ENCODE assay signal across 8 cellular contexts in the genomic region with DNA sequence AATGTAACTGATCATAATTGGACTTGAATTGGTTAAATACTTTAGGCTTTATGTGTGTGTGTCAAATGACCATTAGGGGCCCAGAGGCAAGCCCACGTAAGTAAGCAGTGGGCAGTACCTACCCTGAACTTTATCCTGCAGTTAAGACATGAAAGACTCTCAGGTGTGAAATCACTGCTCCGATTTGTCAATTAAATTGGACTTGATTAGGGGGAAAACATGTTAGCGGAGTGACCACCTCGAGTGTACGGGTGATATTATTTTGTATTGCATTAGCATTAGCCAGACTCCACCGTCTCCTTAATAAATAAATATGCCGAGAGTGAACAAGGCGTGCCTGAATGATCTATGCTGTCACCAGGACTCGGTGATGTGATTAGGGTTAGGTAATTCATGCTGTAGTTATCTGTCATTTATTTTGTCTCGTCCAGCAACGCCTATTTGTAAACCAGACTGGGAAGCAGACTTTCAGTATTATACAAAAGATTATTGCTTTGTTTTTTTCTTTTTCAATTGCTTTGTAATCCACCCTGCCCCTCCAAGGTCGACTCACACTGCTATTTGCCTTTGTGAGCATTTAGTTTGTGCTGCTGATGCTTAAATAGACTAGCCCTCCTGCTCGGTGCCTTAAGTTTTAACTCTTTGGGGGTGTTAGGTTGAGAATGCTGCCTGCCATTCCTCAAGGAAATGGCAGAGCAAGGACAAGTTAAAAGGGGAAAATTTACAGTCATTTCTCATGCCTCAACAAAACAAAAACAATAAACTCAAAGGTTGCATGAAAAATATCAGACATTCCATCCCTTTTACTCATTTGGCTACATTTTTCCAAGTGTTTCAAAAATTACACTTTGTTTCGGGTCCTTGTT. TPM values are rescaled to one million over a fixed set of nuclear protein-coding genes. Genes with fewer than 3 reads are reported as not detected.
DNase-seq lines count a peak whose midpoint lies in the region; ATAC-seq, FAIRE-seq and TF ChIP-seq lines count a peak whose summit lies in the region.

No MANE protein-coding gene starts in this region.

- H3K27me3 Mint-ChIP-seq in astrocyte (ENCODE audit: low read depth, unreplicated experiment), result no peaks in the 10 kb centered on the region

- no peak overlapping the region for H2AFZ ChIP-seq in astrocyte (ENCODE audit: low read depth, low read length)

- no peaks in the 10 kb centered on the region for H3K9me3 Mint-ChIP-seq in astrocyte (ENCODE audit: unreplicated experiment)

- H3K4me1 ChIP-seq in cardiac muscle cell (ENCODE audit: low read depth) (peaks cover 22% of the 10 kb centered on the region), astrocyte (ENCODE audit: insufficient read depth, low read length) (peaks cover 17% of the 10 kb centered on the region), left lung (no peaks in the 10 kb centered on the region), uterus (peaks cover 0 to 9% of the 10 kb centered on the region in 2 donors)

- peak overlapping the region; percentile 92 for H3K4me3 Mint-ChIP-seq in astrocyte (ENCODE audit: unreplicated experiment)

- H3K4me3 ChIP-seq in cardiac muscle cell (peak overlapping the region; percentile 54), astrocyte (ENCODE audit: insufficient read depth, low read depth, low read length) (peak overlapping the region; percentile 92), left lung (peak overlapping the region; percentile 51 to 52), uterus (peak overlapping the region; percentile 44 to 56)

- no peak for TF ChIP-seq POLR2A in uterus (IDR thresholded peaks at IDR 0.05)

- peak overlapping the region; percentile 90 for H3K27ac Mint-ChIP-seq in astrocyte (ENCODE audit: unreplicated experiment)

- DNase-seq in cardiac muscle cell (ENCODE audit: low read depth in 1 of 2, low spot score in 1 of 2), result peak; percentile 34 to 71
- DNase-seq in Right ventricle myocardium inferior (ENCODE audit: missing footprints), result no peak
- peak; percentile 77 for DNase-seq in astrocyte (ENCODE audit: low read depth)
- no peak for DNase-seq in left lung
- DNase-seq in uterus, result no peak
- DNase-seq in NCI-H774 (lab: John Stamatoyannopoulos, UW), result no peak

- peak overlapping the region; percentile 95 for H3K9ac ChIP-seq in astrocyte (ENCODE audit: low read length)

- H3K4me2 ChIP-seq in astrocyte (ENCODE audit: low read length), result peak overlapping the region; percentile 97

- no peaks in the 10 kb centered on the region for H3K36me3 Mint-ChIP-seq in astrocyte (ENCODE audit: low read depth, unreplicated experiment)

- TF ChIP-seq CTCF in cardiac muscle cell (IDR thresholded peaks at IDR 0.05; ENCODE audit: low read depth, low read length) (no peak), astrocyte (IDR thresholded peaks at IDR 0.05; ENCODE audit: insufficient read depth, low read depth, low read length) (no peak), left lung (IDR thresholded peaks at IDR 0.05) (no peak), uterus (IDR thresholded peaks at IDR 0.05) (no peak)

- ATAC-seq in Right ventricle myocardium inferior (no peak), left lung (peak; percentile 27), HG02610 (IDR thresholded peaks at IDR 0.05; ENCODE audit: unreplicated experiment) (no peak), GM18858 (IDR thresholded peaks at IDR 0.05; ENCODE audit: unreplicated experiment) (no peak)

- H3K27me3 ChIP-seq in cardiac muscle cell, result no peaks in the 10 kb centered on the region
- no peaks in the 10 kb centered on the region for H3K27me3 ChIP-seq in astrocyte (ENCODE audit: insufficient read depth, low read length)
- H3K27me3 ChIP-seq in left lung, result no peaks in the 10 kb centered on the region
- H3K27me3 ChIP-seq in uterus, result no peaks in the 10 kb centered on the region

- peaks cover 75% of the 10 kb centered on the region for H3K79me2 ChIP-seq in astrocyte (ENCODE audit: insufficient read depth, low read length)

- H3K9me3 ChIP-seq in cardiac muscle cell (ENCODE audit: low read depth) (no peaks in the 10 kb centered on the region), astrocyte (ENCODE audit: insufficient read depth, low read depth, low read length) (no peaks in the 10 kb centered on the region), left lung (no peaks in the 10 kb centered on the region), uterus (no peaks in the 10 kb centered on the region)

- peak; percentile 13 for FAIRE-seq in astrocyte (lab: Jason Lieb, UNC)

- peaks cover 23% of the 10 kb centered on the region for H3K4me1 Mint-ChIP-seq in astrocyte (ENCODE audit: low read depth, unreplicated experiment)

- H3K36me3 ChIP-seq in cardiac muscle cell (no peaks in the 10 kb centered on the region), astrocyte (ENCODE audit: insufficient read depth, low read length) (no peaks in the 10 kb centered on the region), left lung (no peaks in the 10 kb centered on the region), uterus (no peaks in the 10 kb centered on the region)

- peak overlapping the region; percentile 95 for H3K27ac ChIP-seq in cardiac muscle cell
- H3K27ac ChIP-seq in astrocyte (ENCODE audit: low read depth, low read length), result peak overlapping the region; percentile 89
- peak overlapping the region; percentile 76 to 87 for H3K27ac ChIP-seq in left lung
- H3K27ac ChIP-seq in uterus, result peak overlapping the region; percentile 89 to 92

- intact Hi-C loops in Right ventricle myocardium inferior (cut with DNase I), result loop anchor here (5.0 kb wide), 5 partner anchors 50 to 410 kb away; no protein-coding TSS in a partner anchor
- intact Hi-C loops in left lung (cut with DNase I), result no loop called here
- intact Hi-C loops in uterus (cut with DNase I; ENCODE audit: low total_unique reads), result no loop called here

- no peaks in the 10 kb centered on the region for H4K20me1 ChIP-seq in astrocyte (ENCODE audit: insufficient read depth, low read length)

RNA-seq across cellular contexts. Expression of gene RBMS3, which starts 1.8 kb away (rescaled TPM):
- total RNA-seq in cardiac muscle cell (17.5 and 20.8 TPM in 2 replicates), Right ventricle myocardium inferior (32.7 TPM), astrocyte (32.3 and 33.0 TPM in 2 replicates), left lung (10 to 100 TPM; 45.1 to 51.6 TPM), uterus (100 to 1,000 TPM in 1 of 4 donors, 10 to 100 TPM in 3; 45.9 to 113 (median 75.4) TPM)
- 20.8 and 33.4 TPM in 2 replicates for polyA plus RNA-seq in cardiac muscle cell

Comparison
In these comparisons a context has a peak if more than half of its experiments do, and no peak if none do; other contexts are left out.
1. DNase-seq: peak in cardiac muscle cell (2 of 2) and astrocyte (single experiment); none in Right ventricle myocardium inferior (single experiment), left lung (0 of 2), uterus (0 of 2) and NCI-H774 (single experiment).
2. Peak in every context shown above with its lines, with median percentiles within 50 percentile points of each other: H3K27ac ChIP-seq and H3K4me3 ChIP-seq.